In the genomic region with DNA sequence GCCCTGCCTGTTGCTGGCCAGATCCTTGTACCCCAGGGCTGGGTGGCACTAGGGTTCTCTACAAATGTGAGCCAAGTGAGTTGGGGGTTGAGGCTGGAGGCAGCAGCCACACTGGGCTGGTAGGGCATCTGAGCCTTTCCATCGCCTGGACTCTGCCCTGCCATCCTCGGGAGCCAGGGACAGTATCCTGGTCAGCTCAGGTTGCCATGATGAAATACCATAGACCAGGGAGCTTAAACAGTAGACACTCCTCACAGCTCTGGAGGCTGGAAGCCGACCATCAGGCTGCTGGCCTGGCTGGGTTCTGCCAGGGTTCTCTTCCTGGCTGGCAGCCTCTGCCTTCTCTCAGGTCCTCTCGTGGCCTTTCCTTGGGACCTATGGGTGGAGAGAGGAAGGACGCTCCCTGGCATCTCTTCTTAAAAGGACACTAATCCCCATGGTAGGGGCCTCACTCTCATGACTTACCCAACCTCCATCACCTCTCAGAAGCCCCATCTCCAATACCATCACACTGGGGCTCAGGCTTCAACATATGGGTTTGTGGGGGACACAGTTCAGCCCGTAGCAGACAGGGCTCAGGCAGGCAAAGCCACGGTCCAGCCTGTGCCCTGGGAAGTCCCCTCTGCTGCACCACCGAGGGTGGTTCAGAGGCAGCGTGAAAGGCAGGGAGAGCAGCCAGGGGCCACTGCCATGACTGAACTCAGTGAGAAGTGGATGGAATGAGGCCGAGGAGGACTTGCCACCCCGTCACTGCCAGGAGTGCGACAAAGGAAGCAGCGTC, we compare ENCODE assay signal across 11 cellular contexts. TPM values are rescaled to one million over a fixed set of nuclear protein-coding genes. Genes with fewer than 3 reads are reported as not detected.
"Had no signal": no experiment of that assay in that cellular context is flagged by ENCODE, and none has a peak within 500 bp of the region (broad histone marks: within the 10 kb centered on the region; RNA-seq: fewer than 3 reads in every experiment).

No MANE protein-coding gene starts in this region.

- H3K79me2 ChIP-seq: parathyroid adenoma had no signal

- ATAC-seq: esophagus mucosa, left lung had no signal

- H3K4me1 Mint-ChIP-seq: activated naive CD8-positive, alpha-beta T cell treated with anti-CD3 and anti-CD28 coated beads, Interleukin-2, amount 10 ng/mL, durations not matched to agents 7 days and 5 days had no signal

- H3K9me3 Mint-ChIP-seq: activated CD4-positive, alpha-beta memory T cell treated with anti-CD3 and anti-CD28 coated beads for 36 hours; activated naive CD8-positive, alpha-beta T cell treated with anti-CD3 and anti-CD28 coated beads, Interleukin-2, amount 10 ng/mL, durations not matched to agents 7 days and 5 days; neural crest cell; stimulated activated effector memory CD8-positive, alpha-beta T cell treated with anti-CD3 and anti-CD28 coated beads, Interleukin-12 subunit alpha, Interleukin-12 subunit beta, amount 100 ng/mL, for 72 hours had no signal

- H3K4me1 ChIP-seq: left lung, parathyroid adenoma had no signal

- DNase-seq: activated CD4-positive, alpha-beta T cell treated with anti-CD3 and anti-CD28 coated beads for 1 hour; activated naive CD8-positive, alpha-beta T cell treated with anti-CD3 and anti-CD28 coated beads, Interleukin-2, amount 10 ng/mL, durations not matched to agents 7 days and 5 days; foreskin fibroblast; islet precursor cell; retina had no signal

- H3K36me3 ChIP-seq: left lung had no signal

- H2AFZ ChIP-seq: parathyroid adenoma had no signal

- H3K9ac ChIP-seq: parathyroid adenoma had no signal

- H3K36me3 Mint-ChIP-seq: activated CD4-positive, alpha-beta memory T cell treated with anti-CD3 and anti-CD28 coated beads for 36 hours; activated naive CD8-positive, alpha-beta T cell treated with anti-CD3 and anti-CD28 coated beads, Interleukin-2, amount 10 ng/mL, durations not matched to agents 7 days and 5 days; stimulated activated effector memory CD8-positive, alpha-beta T cell treated with anti-CD3 and anti-CD28 coated beads, Interleukin-12 subunit alpha, Interleukin-12 subunit beta, amount 100 ng/mL, for 72 hours had no signal

- H3K4me3 ChIP-seq: left lung had no signal

- H3K27ac Mint-ChIP-seq: activated CD4-positive, alpha-beta memory T cell treated with anti-CD3 and anti-CD28 coated beads for 36 hours; activated naive CD8-positive, alpha-beta T cell treated with anti-CD3 and anti-CD28 coated beads, Interleukin-2, amount 10 ng/mL, durations not matched to agents 7 days and 5 days had no signal

- H3K4me3 Mint-ChIP-seq: activated CD4-positive, alpha-beta memory T cell treated with anti-CD3 and anti-CD28 coated beads for 36 hours; activated naive CD8-positive, alpha-beta T cell treated with anti-CD3 and anti-CD28 coated beads, Interleukin-2, amount 10 ng/mL, durations not matched to agents 7 days and 5 days; neural crest cell; stimulated activated effector memory CD8-positive, alpha-beta T cell treated with anti-CD3 and anti-CD28 coated beads, Interleukin-12 subunit alpha, Interleukin-12 subunit beta, amount 100 ng/mL, for 72 hours had no signal

- H3K27me3 Mint-ChIP-seq: activated naive CD8-positive, alpha-beta T cell treated with anti-CD3 and anti-CD28 coated beads, Interleukin-2, amount 10 ng/mL, durations not matched to agents 7 days and 5 days had no signal

- H3K27ac ChIP-seq: left lung, parathyroid adenoma had no signal

- H3K9me3 ChIP-seq: left lung had no signal

RNA-seq across cellular contexts. Expression of a gene that starts 50.1 kb away (rescaled TPM):
- total RNA-seq: activated CD4-positive, alpha-beta memory T cell treated with anti-CD3 and anti-CD28 coated beads for 36 hours; activated naive CD8-positive, alpha-beta T cell treated with anti-CD3 and anti-CD28 coated beads, Interleukin-2, amount 10 ng/mL, durations not matched to agents 7 days and 5 days; neural crest cell had no signal
